Comparison of ENCODE assay signal across 1 cellular context in genomic region chr1:26900001-26900814, GRCh38.
TF ChIP-seq lines count a peak whose summit lies in the region.

TSS of gene GPATCH3 (minus strand) at chr1:26900467. CDS start at chr1:26900442, 25 bp downstream.

TF ChIP-seq in HepG2, 621 proteins besides CTCF, POLR2A, EP300 and RAD21 (continued from another document and continues in another):
- TF ChIP-seq ZBTB7B (CRISPR knock-in tag; IDR thresholded peaks at IDR 0.05) (peak; percentile 12; the same call in 1 of the 2 replicates), KDM4B (CRISPR knock-in tag; IDR thresholded peaks at IDR 0.05) (no peak), ZNF709 (CRISPR knock-in tag; IDR thresholded peaks at IDR 0.05) (0 out of 2 replicates have a peak, but pooled peaks have one; percentile 65), ZNF451 (CRISPR knock-in tag; IDR thresholded peaks at IDR 0.05) (no peak), ZNF317 (CRISPR knock-in tag; IDR thresholded peaks at IDR 0.05) (no peak), ZNF292 (CRISPR knock-in tag; IDR thresholded peaks at IDR 0.05; ENCODE audit: borderline replicate concordance, low read depth) (no peak), TBX3 (IDR thresholded peaks at IDR 0.05; ENCODE audit: borderline replicate concordance) (no peak), NCOA1 (CRISPR knock-in tag; IDR thresholded peaks at IDR 0.05) (0 out of 2 replicates have a peak, but pooled peaks have one; percentile 18), ZNF256 (CRISPR knock-in tag; conservative IDR thresholded peaks at IDR 0.05) (no peak), ZNF143 (CRISPR knock-in tag; IDR thresholded peaks at IDR 0.05) (no peak; the same call in 1 of the 2 replicates), KDM6A (CRISPR knock-in tag; IDR thresholded peaks at IDR 0.05; ENCODE audit: low read depth) (no peak), ZNF7 (CRISPR knock-in tag; IDR thresholded peaks at IDR 0.05) (no peak), ZNF235 (CRISPR knock-in tag; IDR thresholded peaks at IDR 0.05; ENCODE audit: borderline replicate concordance) (no peak), POGK (CRISPR knock-in tag; conservative IDR thresholded peaks at IDR 0.05) (peak; percentile 68), TOPORS (CRISPR knock-in tag; IDR thresholded peaks at IDR 0.05) (peak; percentile 92), U2AF2 (IDR thresholded peaks at IDR 0.05; ENCODE audit: low read depth, low read length) (no peak), EZH2 (conservative IDR thresholded peaks at IDR 0.05; ENCODE audit: low read depth, low read length) (no peak), ZNF335 (CRISPR knock-in tag; IDR thresholded peaks at IDR 0.05) (peak; percentile 62; the same call in 1 of the 2 replicates), REXO4 (CRISPR knock-in tag; IDR thresholded peaks at IDR 0.05; ENCODE audit: borderline replicate concordance) (no peak), THAP7 (CRISPR knock-in tag; IDR thresholded peaks at IDR 0.05) (no peak), ZNF713 (CRISPR knock-in tag; IDR thresholded peaks at IDR 0.05) (0 out of 2 replicates have a peak, but pooled peaks have one; percentile 23), SRSF4 (IDR thresholded peaks at IDR 0.05; ENCODE audit: low read depth, low read length, poor library complexity, severe bottlenecking) (no peak), THAP11 (CRISPR knock-in tag; IDR thresholded peaks at IDR 0.05) (peak; percentile 89), THAP9 (CRISPR knock-in tag; IDR thresholded peaks at IDR 0.05; ENCODE audit: borderline replicate concordance) (peak; percentile 83; the same call in 1 of the 2 replicates), YEATS2 (CRISPR knock-in tag; IDR thresholded peaks at IDR 0.05; ENCODE audit: borderline replicate concordance) (peak; percentile 97), AKNA (CRISPR knock-in tag; IDR thresholded peaks at IDR 0.05; ENCODE audit: borderline replicate concordance) (no peak), ATF6 (CRISPR knock-in tag; conservative IDR thresholded peaks at IDR 0.05) (no peak), ZNF614 (CRISPR knock-in tag; IDR thresholded peaks at IDR 0.05; ENCODE audit: borderline replicate concordance) (0 out of 2 replicates have a peak, but pooled peaks have one; percentile 26), ARID2 (CRISPR knock-in tag; IDR thresholded peaks at IDR 0.05; ENCODE audit: borderline replicate concordance) (peak; percentile 98), ZNF737 (CRISPR knock-in tag; IDR thresholded peaks at IDR 0.05; ENCODE audit: borderline replicate concordance) (no peak; the same call in 1 of the 2 replicates), ZNF800 (CRISPR knock-in tag; IDR thresholded peaks at IDR 0.05) (no peak), ZNF224 (CRISPR knock-in tag; IDR thresholded peaks at IDR 0.05) (no peak), ZNF33A (CRISPR knock-in tag; IDR thresholded peaks at IDR 0.05; ENCODE audit: borderline replicate concordance) (0 out of 2 replicates have a peak, but pooled peaks have one; percentile 37), REL (CRISPR knock-in tag; conservative IDR thresholded peaks at IDR 0.05) (no peak), ZSCAN31 (CRISPR knock-in tag; IDR thresholded peaks at IDR 0.05; ENCODE audit: low read depth) (peak; percentile 75; the same call in 1 of the 2 replicates), GTF2F1 (IDR thresholded peaks at IDR 0.05; ENCODE audit: low read length) (no peak), TOE1 (CRISPR knock-in tag; IDR thresholded peaks at IDR 0.05) (no peak), MLLT10 (CRISPR knock-in tag; IDR thresholded peaks at IDR 0.05) (no peak), ZNF75D (CRISPR knock-in tag; IDR thresholded peaks at IDR 0.05; ENCODE audit: borderline replicate concordance) (no peak), RERE (CRISPR knock-in tag; IDR thresholded peaks at IDR 0.05; ENCODE audit: low read depth) (no peak), TAF15 (IDR thresholded peaks at IDR 0.05; ENCODE audit: low read depth, low read length, poor library complexity, severe bottlenecking) (no peak), HCFC1 (IDR thresholded peaks at IDR 0.05; ENCODE audit: low read depth, low read length) (peak; percentile 65), RFXANK (CRISPR knock-in tag; IDR thresholded peaks at IDR 0.05) (no peak; the same call in 1 of the 2 replicates), ZNF780A (CRISPR knock-in tag; IDR thresholded peaks at IDR 0.05) (no peak)
